ENCODE assay signal across 15 cellular contexts in the genomic region with DNA sequence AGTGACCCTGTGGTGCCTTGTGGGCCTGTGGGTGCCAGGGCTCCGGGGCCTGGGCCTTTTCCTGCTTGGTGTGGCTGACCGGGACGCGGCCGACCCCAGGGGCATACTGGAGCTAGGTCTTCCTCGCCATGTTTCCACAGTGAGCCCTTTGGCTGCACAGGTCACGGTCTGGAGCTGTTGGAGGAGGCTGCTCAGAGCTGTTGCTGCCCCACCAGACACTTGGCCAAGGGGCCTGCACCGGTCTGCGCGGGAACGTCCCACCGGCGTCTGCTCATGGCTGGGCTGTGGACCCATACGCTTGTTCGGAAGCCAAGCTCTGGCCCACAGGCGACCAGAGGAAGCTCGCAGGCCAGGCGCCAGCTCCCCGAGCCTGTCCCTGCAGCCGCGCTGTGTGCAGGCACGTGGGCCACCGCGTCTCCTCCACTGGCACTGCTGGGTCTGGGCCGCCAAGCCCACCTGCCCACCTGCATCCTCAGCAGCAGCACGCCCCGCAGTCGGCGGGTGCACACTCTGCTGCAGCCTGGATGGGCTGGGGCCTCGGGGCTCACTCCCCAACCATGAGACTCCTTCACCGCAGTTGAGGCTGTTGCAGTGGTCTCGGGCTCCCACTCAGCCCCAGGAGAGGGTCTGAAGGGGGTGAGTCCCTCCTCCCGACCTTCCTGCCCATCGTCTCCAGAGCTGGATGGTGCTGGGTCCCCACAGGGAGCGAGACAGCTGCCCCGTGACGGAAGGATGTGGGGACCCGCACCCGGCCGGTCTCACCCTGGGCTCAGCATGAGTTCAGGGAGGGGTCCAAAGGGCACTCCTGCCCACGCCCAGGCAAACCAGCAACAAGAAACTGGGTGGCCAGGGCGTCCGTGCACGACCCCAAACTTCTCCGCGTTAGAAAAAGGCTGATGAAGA. TPM values are rescaled to one million over a fixed set of nuclear protein-coding genes. Genes with fewer than 3 reads are reported as not detected.
DNase-seq lines count a peak whose midpoint lies in the region; ATAC-seq and TF ChIP-seq lines count a peak whose summit lies in the region.
"Had no signal": no experiment of that assay in that cellular context is flagged by ENCODE, and none has a peak within 500 bp of the region (broad histone marks: within the 10 kb centered on the region; RNA-seq: fewer than 3 reads in every experiment).

No MANE protein-coding gene starts in this region.

- no peak overlapping the region for H3K27ac Mint-ChIP-seq in stimulated activated effector memory CD8-positive, alpha-beta T cell treated with anti-CD3 and anti-CD28 coated beads, Interleukin-12 subunit alpha, Interleukin-12 subunit beta, amount 100 ng/mL, for 72 hours
- H3K27ac Mint-ChIP-seq: IgD-negative memory B cell had no signal

- DNase-seq in DND-41: no peak
- peak; percentile 45 for DNase-seq in brain microvascular endothelial cell
- no peak for DNase-seq in left lobe of liver (ENCODE audit: low spot score)
- DNase-seq in stimulated activated effector memory CD8-positive, alpha-beta T cell treated with anti-CD3 and anti-CD28 coated beads, Interleukin-12 subunit alpha, Interleukin-12 subunit beta, amount 100 ng/mL, for 72 hours (ENCODE audit: low spot score in 2 of 2): no peak
- no peak for DNase-seq in HUDEP-2 (lab: John Stamatoyannopoulos, UW; ENCODE audit: unreplicated experiment in 76 of 76)
- DNase-seq in activated effector memory CD4-positive, alpha-beta T cell treated with anti-CD3 and anti-CD28 coated beads, Interleukin-2, amount 50 U/mL, for 16 hours: no peak
- DNase-seq: activated T-cell treated with anti-CD3 and anti-CD28 coated beads, Interleukin-2, amount 50 U/mL, for 48 hours; DMS53; effector CD4-positive, alpha-beta T cell; NCI-H510A treated with DMSO at 0.1 percent for 48 hours; T-helper 1 cell had no signal

- H3K4me1 ChIP-seq in DND-41 (ENCODE audit: insufficient read depth, low read length): peaks cover 19% of the 10 kb centered on the region

- TF ChIP-seq CTCF in DND-41 (IDR thresholded peaks at IDR 0.05; ENCODE audit: borderline replicate concordance, extremely low read depth, low read length, poor library complexity, severe bottlenecking) (no peak), brain microvascular endothelial cell (IDR thresholded peaks at IDR 0.05; ENCODE audit: low read depth, low read length, missing control alignments) (no peak)

- no peak overlapping the region for H3K4me3 Mint-ChIP-seq in stimulated activated effector memory CD8-positive, alpha-beta T cell treated with anti-CD3 and anti-CD28 coated beads, Interleukin-12 subunit alpha, Interleukin-12 subunit beta, amount 100 ng/mL, for 72 hours

- H3K9me3 Mint-ChIP-seq in stimulated activated effector memory CD8-positive, alpha-beta T cell treated with anti-CD3 and anti-CD28 coated beads, Interleukin-12 subunit alpha, Interleukin-12 subunit beta, amount 100 ng/mL, for 72 hours: no peaks in the 10 kb centered on the region
- H3K9me3 Mint-ChIP-seq: IgD-negative memory B cell had no signal

- no peak overlapping the region for H3K4me2 ChIP-seq in DND-41 (ENCODE audit: insufficient read depth, low read length)

- H3K27ac ChIP-seq in DND-41 (ENCODE audit: low read length): no peak overlapping the region
- H3K27ac ChIP-seq in brain microvascular endothelial cell: no peak overlapping the region

- no peaks in the 10 kb centered on the region for H3K9me3 ChIP-seq in DND-41 (ENCODE audit: insufficient read depth, low read length, severe bottlenecking)

- H3K4me3 ChIP-seq in DND-41 (ENCODE audit: low read depth in 1 of 2, low read length in 2 of 2) (no peak overlapping the region), brain microvascular endothelial cell (ENCODE audit: low read depth, low read length) (no peak overlapping the region)
- H3K4me3 ChIP-seq: skin epidermis had no signal

- in situ Hi-C loops in brain microvascular endothelial cell (cut with HindIII; ENCODE audit: low pct_ligation_motif_present, low sequenced_read_pairs): no loop called here

- H3K27me3 ChIP-seq in DND-41 (ENCODE audit: insufficient read depth, low read length, poor library complexity) (no peaks in the 10 kb centered on the region), brain microvascular endothelial cell (replicated peaks) (no peaks in the 10 kb centered on the region)

- peaks cover 40% of the 10 kb centered on the region for H3K4me1 Mint-ChIP-seq in stimulated activated effector memory CD8-positive, alpha-beta T cell treated with anti-CD3 and anti-CD28 coated beads, Interleukin-12 subunit alpha, Interleukin-12 subunit beta, amount 100 ng/mL, for 72 hours

- H3K79me2 ChIP-seq in DND-41 (ENCODE audit: insufficient read depth, low read length): no peaks in the 10 kb centered on the region

- H3K9ac ChIP-seq in DND-41 (ENCODE audit: low read depth, low read length): no peak overlapping the region

- H3K36me3 ChIP-seq in DND-41 (ENCODE audit: insufficient read depth, low read length) (peaks cover 31% of the 10 kb centered on the region), brain microvascular endothelial cell (replicated peaks) (peaks cover 7% of the 10 kb centered on the region)

- H2AFZ ChIP-seq in DND-41 (ENCODE audit: low read depth, low read length): no peak overlapping the region

- H3K36me3 Mint-ChIP-seq in stimulated activated effector memory CD8-positive, alpha-beta T cell treated with anti-CD3 and anti-CD28 coated beads, Interleukin-12 subunit alpha, Interleukin-12 subunit beta, amount 100 ng/mL, for 72 hours: peaks cover 16% of the 10 kb centered on the region

- H4K20me1 ChIP-seq in DND-41 (ENCODE audit: insufficient read depth, low read length): peaks cover 24% of the 10 kb centered on the region

- ATAC-seq in DND-41 (ENCODE audit: insufficient read depth, low read depth) (peak; percentile 42), left lobe of liver (peak; percentile 24), GM21447 (IDR thresholded peaks at IDR 0.05; ENCODE audit: unreplicated experiment) (no peak), GM21367 (IDR thresholded peaks at IDR 0.05; ENCODE audit: unreplicated experiment) (no peak)
- ATAC-seq in stimulated activated effector memory CD8-positive, alpha-beta T cell treated with anti-CD3 and anti-CD28 coated beads, Interleukin-12 subunit alpha, Interleukin-12 subunit beta, amount 100 ng/mL, for 72 hours: peak; percentile 39

RNA-seq across cellular contexts. Expression of a gene that starts 15.5 kb away (rescaled TPM):
- 6.2 TPM for total RNA-seq in left lobe of liver

RNA-seq across cellular contexts. Expression of a gene that starts 49.2 kb away (rescaled TPM):
- total RNA-seq in left lobe of liver: 22.8 TPM

Comparison
In these comparisons a context has a peak if more than half of its experiments do, and no peak if none do; other contexts are left out.
1. ATAC-seq: peak in DND-41 (single experiment), left lobe of liver (single experiment) and stimulated activated effector memory CD8-positive, alpha-beta T cell treated with anti-CD3 and anti-CD28 coated beads, Interleukin-12 subunit alpha, Interleukin-12 subunit beta, amount 100 ng/mL, for 72 hours (single experiment); none in GM21447 (single experiment) and GM21367 (single experiment).